ENCODE assay signal across 17 cellular contexts in the genomic region with DNA sequence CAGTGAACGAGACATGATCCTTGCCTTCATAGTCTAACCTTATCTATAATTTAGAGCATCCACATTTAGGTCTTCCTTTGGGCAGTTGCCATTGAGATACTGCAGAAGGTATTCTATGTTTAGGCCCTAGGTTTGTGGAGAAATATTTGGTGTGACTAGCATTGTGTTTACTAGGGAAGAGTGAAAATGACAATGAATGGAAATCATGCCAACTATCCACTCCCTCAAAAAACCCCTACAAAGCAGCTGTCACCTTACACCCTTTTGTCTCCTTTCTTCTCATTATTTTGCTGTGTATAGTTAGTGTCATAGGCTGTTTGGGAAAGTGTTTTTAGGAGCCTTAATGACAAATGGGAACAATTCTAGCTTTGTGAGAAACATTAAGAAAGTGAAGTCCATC.
"Had no signal": no experiment of that assay in that cellular context is flagged by ENCODE, and none has a peak within 500 bp of the region (broad histone marks: within the 10 kb centered on the region; RNA-seq: fewer than 3 reads in every experiment).

No MANE protein-coding gene starts in this region.

- H3K4me3 ChIP-seq: lung, upper lobe of right lung had no signal

- H3K27ac ChIP-seq: parathyroid adenoma, upper lobe of right lung, VCaP had no signal

- H3K9ac ChIP-seq: parathyroid adenoma had no signal

- H3K9me3 ChIP-seq: upper lobe of right lung had no signal

- H2AFZ ChIP-seq: parathyroid adenoma had no signal

- H3K27ac Mint-ChIP-seq: activated CD4-positive, alpha-beta T cell treated with anti-CD3 and anti-CD28 coated beads, Interleukin-2, amount 10 ng/mL, durations not matched to agents 24 days and 14 days; activated T-helper 1 cell treated with anti-CD3 and anti-CD28 coated beads, Interleukin-12 subunit alpha, Interleukin-12 subunit beta, Interleukin-2, Interleukin-4 antibody, amounts not matched to agents 30 ng/mL and 10 ng/mL and 1 ng/mL, durations not matched to agents 14 hours and 24 hours and 36 hours; stimulated activated naive CD8-positive, alpha-beta T cell treated with anti-CD3 and anti-CD28 coated beads, Interleukin-15, Interleukin-2, amounts not matched to agents 100 ng/mL and 50 ng/mL, for 24 hours; T-cell had no signal

- H3K27me3 Mint-ChIP-seq: activated CD4-positive, alpha-beta T cell treated with anti-CD3 and anti-CD28 coated beads, Interleukin-2, amount 10 ng/mL, durations not matched to agents 24 days and 14 days; stimulated activated naive CD8-positive, alpha-beta T cell treated with anti-CD3 and anti-CD28 coated beads, Interleukin-15, Interleukin-2, amounts not matched to agents 100 ng/mL and 50 ng/mL, for 24 hours; T-cell had no signal

- H3K9me3 Mint-ChIP-seq: activated CD4-positive, alpha-beta T cell treated with anti-CD3 and anti-CD28 coated beads, Interleukin-2, amount 10 ng/mL, durations not matched to agents 24 days and 14 days; immature natural killer cell; stimulated activated naive CD8-positive, alpha-beta T cell treated with anti-CD3 and anti-CD28 coated beads, Interleukin-15, Interleukin-2, amounts not matched to agents 100 ng/mL and 50 ng/mL, for 24 hours; T-cell had no signal

- ATAC-seq: left cardiac atrium, T-cell, upper lobe of right lung had no signal

- H3K27me3 ChIP-seq: upper lobe of right lung had no signal

- DNase-seq: activated CD4-positive, alpha-beta T cell treated with anti-CD3 and anti-CD28 coated beads, Interleukin-2, amount 10 ng/mL, durations not matched to agents 24 days and 14 days; activated naive CD4-positive, alpha-beta T cell treated with Interleukin-2 at 50 U/mL for 16 hours; central memory CD4-positive, alpha-beta T cell; cortex of kidney; effector memory CD4-positive, alpha-beta T cell; immature natural killer cell; left cardiac atrium; stimulated activated CD4-positive, alpha-beta T cell treated with anti-CD3 and anti-CD28 coated beads, Interleukin-15, amount 100 ng/mL, for 24 hours; stimulated activated CD4-positive, alpha-beta T cell treated with anti-CD3 and anti-CD28 coated beads, Interleukin-4, amount 100 ng/mL, for 24 hours; T-cell; T1000; upper lobe of right lung had no signal
